12 cellular contexts compared by ENCODE assay signal in genomic region chr2:217827430-217828201, GRCh38.
DNase-seq lines count a peak whose midpoint lies in the region; ATAC-seq, FAIRE-seq and TF ChIP-seq lines count a peak whose summit lies in the region.
"Had no signal": no experiment of that assay in that cellular context is flagged by ENCODE, and none has a peak within 500 bp of the region (broad histone marks: within the 10 kb centered on the region; RNA-seq: fewer than 3 reads in every experiment).

No MANE protein-coding gene starts in this region.

- in situ Hi-C loops in K562 (cut with MboI) = no loop called here

- peak overlapping the region; percentile 83 for H3K27ac ChIP-seq in K562 (ENCODE audit: extremely low read depth, low read depth, low read length)
- peak overlapping the region; percentile 57 to 64 for H3K27ac ChIP-seq in kidney (ENCODE audit: low read depth in 2 of 2, low read length in 2 of 2)
- H3K27ac ChIP-seq: HL-60 had no signal

- CTCF ChIA-PET in K562 (lab: Yijun Ruan, JAX; ENCODE audit: low intra/inter-chr PET ratio) = no interaction called here

- TF ChIP-seq EP300 in K562 (IDR thresholded peaks at IDR 0.05; ENCODE audit: low read length) = peak; percentile 50; the same call in 1 of the 2 replicates

- no TSS peak for BruUV-seq in K562 (replicated peaks; lab: Mats Ljungman, UMichigan)

- H3K4me2 ChIP-seq in K562 (ENCODE audit: insufficient read depth, low read length) = peak overlapping the region; percentile 69

- H3K9me3 ChIP-seq in K562 (replicated peaks; ENCODE audit: control insufficient read depth, insufficient read depth, low read depth, low read length) (no peaks in the 10 kb centered on the region), kidney (ENCODE audit: control insufficient read depth in 1 of 2, low read length in 2 of 2) (no peaks in the 10 kb centered on the region)

- H3K27me3 ChIP-seq in K562 (ENCODE audit: control insufficient read depth in 2 of 2, insufficient read depth in 2 of 2, low read length in 2 of 2) = no peaks in the 10 kb centered on the region

- peak; percentile 96 for FAIRE-seq in K562 (lab: Jason Lieb, UNC)
- peak; percentile 33 for FAIRE-seq in kidney (lab: Jason Lieb, UNC)

- 10% methylated on average over 13 of the region's 14 CpGs for WGBS in K562 (ENCODE audit: insufficient coverage, low coverage, missing lambda C conversion rate)

- H4K20me1 ChIP-seq in K562 (replicated peaks; ENCODE audit: control insufficient read depth, insufficient read depth, low read length) = no peaks in the 10 kb centered on the region

- H3K79me2 ChIP-seq in K562 (ENCODE audit: control insufficient read depth, insufficient read depth, low read length) = no peaks in the 10 kb centered on the region

- ATAC-seq in K562 (peak; percentile 96), sciatic nerve (peak; percentile 34), HG03159 (IDR thresholded peaks at IDR 0.05; ENCODE audit: unreplicated experiment) (no peak)

- H3K36me3 ChIP-seq in K562 (ENCODE audit: control insufficient read depth, insufficient read depth, low read length) (no peaks in the 10 kb centered on the region; the same call in 2 of the 3 replicates), kidney (ENCODE audit: control insufficient read depth in 1 of 2, insufficient read depth in 2 of 2, low read length in 2 of 2) (peaks cover 27 to 65% of the 10 kb centered on the region in 2 donors)

- peak; percentile 42; the same call in 1 of the 2 replicates for TF ChIP-seq POLR2A in K562 (conservative IDR thresholded peaks at IDR 0.05)

- H3K9me1 ChIP-seq in K562 (ENCODE audit: control insufficient read depth, insufficient read depth, low read length) = no peaks in the 10 kb centered on the region

- peak; percentile 63 for DNase-seq in CMK (ENCODE audit: low read depth)
- DNase-seq in K562 (ENCODE audit: extremely low read depth in 1 of 4, low spot score in 3 of 4) = peak; percentile 74 to 84 (median 78)
- peak; percentile 77 for DNase-seq in kidney
- DNase-seq in sciatic nerve (ENCODE audit: low spot score) = no peak
- no peak for DNase-seq in SKM-1 (lab: John Stamatoyannopoulos, UW; ENCODE audit: unreplicated experiment)
- no peak for DNase-seq in GOT3 (lab: John Stamatoyannopoulos, UW)
- no peak for DNase-seq in DMS 273 treated with DMSO at 0.1 percent for 48 hours (lab: John Stamatoyannopoulos, UW)
- DNase-seq: activated CD4-positive, alpha-beta T cell treated with anti-CD3 and anti-CD28 coated beads for 1 hour; NCI-H1092; NCI-H524 treated with DMSO at 0.1 percent for 48 hours had no signal

- peak overlapping the region; percentile 67 to 89 for H3K9ac ChIP-seq in K562 (ENCODE audit: insufficient read depth in 1 of 2, low read depth in 2 of 2, low read length in 2 of 2)
- H3K9ac ChIP-seq in kidney (ENCODE audit: low read length in 2 of 2) = peak overlapping the region in 1 of 2 donors; percentile 9

- H2AFZ ChIP-seq in K562 (ENCODE audit: low read depth, low read length) = peak overlapping the region; percentile 93

- no peak overlapping the region for H3K4me3 ChIP-seq in K562
- H3K4me3 ChIP-seq in kidney (ENCODE audit: low read length in 2 of 2) = no peak overlapping the region

- no peak for TF ChIP-seq RAD21 in K562 (CRISPR knock-in tag; conservative IDR thresholded peaks at IDR 0.05 in 1 of 2, IDR thresholded peaks at IDR 0.05 in 1 of 2)

- TF ChIP-seq CTCF in K562 (IDR thresholded peaks at IDR 0.05 in 2 of 3, conservative IDR thresholded peaks at IDR 0.05 in 1 of 3; ENCODE audit: insufficient read depth in 2 of 3, low read depth in 1 of 3, low read length in 3 of 3) (no peak), kidney (IDR thresholded peaks at IDR 0.05; ENCODE audit: borderline replicate concordance, extremely low read depth, insufficient read depth) (no peak)

- POLR2A ChIA-PET in K562 (lab: Yijun Ruan, JAX) = interaction anchor here (0.6 to 1.0 kb wide), 7 partner anchors 10 to 1618 kb away, joined by 3 read pairs; partner anchors contain the start of gene RPL37A

- intact Hi-C loops in K562 (cut with micrococcal nuclease) (no loop called here), kidney (cut with DNase I) (no loop called here), sciatic nerve (cut with DNase I) (no loop called here)

- H3K4me1 ChIP-seq in K562 (replicated peaks in 1 of 2; ENCODE audit: control insufficient read depth in 2 of 2, insufficient read depth in 2 of 2, low read length in 2 of 2) (peaks cover 34 to 39% of the 10 kb centered on the region in 2 experiments; a peak in 4 of 5 replicates), kidney (ENCODE audit: control insufficient read depth in 1 of 2, insufficient read depth in 1 of 2, low read depth in 1 of 2, low read length in 2 of 2) (peaks cover 16 to 32% of the 10 kb centered on the region in 2 donors)

TF ChIP-seq in K562, 482 proteins besides CTCF, POLR2A, EP300 and RAD21 (continues in another document):
- TF ChIP-seq, protein P1, sequence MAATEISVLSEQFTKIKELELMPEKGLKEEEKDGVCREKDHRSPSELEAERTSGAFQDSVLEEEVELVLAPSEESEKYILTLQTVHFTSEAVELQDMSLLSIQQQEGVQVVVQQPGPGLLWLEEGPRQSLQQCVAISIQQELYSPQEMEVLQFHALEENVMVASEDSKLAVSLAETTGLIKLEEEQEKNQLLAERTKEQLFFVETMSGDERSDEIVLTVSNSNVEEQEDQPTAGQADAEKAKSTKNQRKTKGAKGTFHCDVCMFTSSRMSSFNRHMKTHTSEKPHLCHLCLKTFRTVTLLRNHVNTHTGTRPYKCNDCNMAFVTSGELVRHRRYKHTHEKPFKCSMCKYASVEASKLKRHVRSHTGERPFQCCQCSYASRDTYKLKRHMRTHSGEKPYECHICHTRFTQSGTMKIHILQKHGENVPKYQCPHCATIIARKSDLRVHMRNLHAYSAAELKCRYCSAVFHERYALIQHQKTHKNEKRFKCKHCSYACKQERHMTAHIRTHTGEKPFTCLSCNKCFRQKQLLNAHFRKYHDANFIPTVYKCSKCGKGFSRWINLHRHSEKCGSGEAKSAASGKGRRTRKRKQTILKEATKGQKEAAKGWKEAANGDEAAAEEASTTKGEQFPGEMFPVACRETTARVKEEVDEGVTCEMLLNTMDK (IDR thresholded peaks at IDR 0.05; ENCODE audit: borderline replicate concordance, insufficient read depth, low read depth, low read length, poor library complexity, severe bottlenecking) = no peak
- no peak for TF ChIP-seq KDM1A (IDR thresholded peaks at IDR 0.05)
- TF ChIP-seq HNRNPK (IDR thresholded peaks at IDR 0.05; ENCODE audit: low read depth, low read length, poor library complexity, severe bottlenecking) = no peak
- no peak for TF ChIP-seq NELFE (IDR thresholded peaks at IDR 0.05; ENCODE audit: insufficient read depth, insufficient read length)
- no peak for TF ChIP-seq KDM5B (IDR thresholded peaks at IDR 0.05; ENCODE audit: insufficient replicate concordance, low read depth, low read length)
- TF ChIP-seq GATA2 (CRISPR knock-in tag; IDR thresholded peaks at IDR 0.05) = no peak
- TF ChIP-seq CEBPZ (IDR thresholded peaks at IDR 0.05; ENCODE audit: borderline replicate concordance, low read depth, low read length) = no peak
- no peak for TF ChIP-seq ZSCAN29 (IDR thresholded peaks at IDR 0.05)
- TF ChIP-seq ZBTB7A (IDR thresholded peaks at IDR 0.05; ENCODE audit: borderline replicate concordance, control insufficient read depth, low read depth, low read length) = peak; percentile 66; the same call in 1 of the 2 replicates
- TF ChIP-seq DACH1 (IDR thresholded peaks at IDR 0.05; ENCODE audit: partially characterized antibody) = no peak
- TF ChIP-seq HEY1 (CRISPR knock-in tag; IDR thresholded peaks at IDR 0.05; ENCODE audit: borderline replicate concordance) = no peak
- no peak for TF ChIP-seq ZNF707 (CRISPR knock-in tag; conservative IDR thresholded peaks at IDR 0.05)
- TF ChIP-seq MED1 (CRISPR knock-in tag; IDR thresholded peaks at IDR 0.05; ENCODE audit: borderline replicate concordance) = no peak
- no peak for TF ChIP-seq FOXJ3 (CRISPR knock-in tag; IDR thresholded peaks at IDR 0.05)
- TF ChIP-seq SNIP1 (IDR thresholded peaks at IDR 0.05; ENCODE audit: low read depth) = no peak
- TF ChIP-seq SP2 (IDR thresholded peaks at IDR 0.05; ENCODE audit: extremely low read depth, low read depth, low read length, poor library complexity, severe bottlenecking) = no peak
- TF ChIP-seq, protein P2, sequence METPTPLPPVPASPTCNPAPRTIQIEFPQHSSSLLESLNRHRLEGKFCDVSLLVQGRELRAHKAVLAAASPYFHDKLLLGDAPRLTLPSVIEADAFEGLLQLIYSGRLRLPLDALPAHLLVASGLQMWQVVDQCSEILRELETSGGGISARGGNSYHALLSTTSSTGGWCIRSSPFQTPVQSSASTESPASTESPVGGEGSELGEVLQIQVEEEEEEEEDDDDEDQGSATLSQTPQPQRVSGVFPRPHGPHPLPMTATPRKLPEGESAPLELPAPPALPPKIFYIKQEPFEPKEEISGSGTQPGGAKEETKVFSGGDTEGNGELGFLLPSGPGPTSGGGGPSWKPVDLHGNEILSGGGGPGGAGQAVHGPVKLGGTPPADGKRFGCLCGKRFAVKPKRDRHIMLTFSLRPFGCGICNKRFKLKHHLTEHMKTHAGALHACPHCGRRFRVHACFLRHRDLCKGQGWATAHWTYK (CRISPR knock-in tag; IDR thresholded peaks at IDR 0.05) = no peak
- no peak for TF ChIP-seq ZKSCAN1 (IDR thresholded peaks at IDR 0.05; ENCODE audit: low read depth, low read length)

Comparison
In these comparisons a context has a peak if more than half of its experiments do, and no peak if none do; other contexts are left out.
1. DNase-seq: peak in CMK (single experiment), K562 (4 of 4) and kidney (single experiment); none in sciatic nerve (single experiment), SKM-1 (single experiment), GOT3 (single experiment) and DMS 273 treated with DMSO at 0.1 percent for 48 hours (single experiment).